Comparison of ENCODE assay signal across 28 cellular contexts in the genomic region with DNA sequence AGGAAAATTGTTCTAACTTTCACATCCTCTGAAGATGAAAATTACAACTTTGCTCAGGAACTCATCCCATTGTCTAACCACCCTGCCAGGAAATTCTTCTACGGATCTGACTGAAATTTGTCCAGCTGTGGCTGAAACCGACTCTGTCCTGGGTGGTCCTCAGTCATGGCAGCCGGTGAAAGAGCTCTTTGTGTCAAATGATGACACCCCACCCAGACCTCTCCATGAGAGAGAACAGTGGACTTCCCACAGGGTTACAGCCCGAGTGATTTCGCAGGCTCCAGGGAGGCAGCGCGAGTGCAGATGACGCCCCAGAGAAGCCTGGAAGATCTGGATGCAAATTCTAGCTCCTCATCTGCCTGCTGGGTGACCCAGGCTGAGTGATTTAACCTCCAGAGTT.
"Had no signal": no experiment of that assay in that cellular context is flagged by ENCODE, and none has a peak within 500 bp of the region (broad histone marks: within the 10 kb centered on the region; RNA-seq: fewer than 3 reads in every experiment).

No MANE protein-coding gene starts in this region.

- H3K27me3 ChIP-seq: brain microvascular endothelial cell, esophagus squamous epithelium had no signal

- ATAC-seq: activated CD4-positive, CD25-positive, alpha-beta regulatory T cell treated with anti-CD3 and anti-CD28 coated beads, Interleukin-2, amount 50 U/mL, for 24 hours; activated CD8-positive, alpha-beta T cell treated with anti-CD3 and anti-CD28 coated beads for 36 hours; activated T-cell treated with anti-CD3 and anti-CD28 coated beads, Interleukin-2, amount 50 U/mL, for 4 hours; activated T-helper 17 cell treated with anti-CD3 and anti-CD28 coated beads, Interleukin-2, amount 50 U/mL, for 72 hours; T-helper 17 cell had no signal

- DNase-seq: activated B cell treated with CpG ODN at 0.5 μM for 24 hours; activated CD4-positive, alpha-beta T cell treated with anti-CD3 and anti-CD28 coated beads for 48 hours; activated CD4-positive, alpha-beta T cell treated with anti-CD3 and anti-CD28 coated beads, Interleukin-2, amount 50 U/mL, for 1 hour; activated CD4-positive, alpha-beta T cell treated with anti-CD3 and anti-CD28 coated beads, Interleukin-2, amount 50 U/mL, for 48 hours; activated CD8-positive, alpha-beta memory T cell treated with anti-CD3 and anti-CD28 coated beads for 24 hours; activated CD8-positive, alpha-beta T cell treated with anti-CD3 and anti-CD28 coated beads for 36 hours; activated effector memory CD4-positive, alpha-beta T cell treated with Interleukin-2 at 50 U/mL for 16 hours; activated gamma-delta T cell treated with Interleukin-2 at 50 U/mL for 16 hours; activated naive CD4-positive, alpha-beta T cell treated with anti-CD3 and anti-CD28 coated beads, Interleukin-2, amount 50 U/mL, for 16 hours; activated naive CD4-positive, alpha-beta T cell treated with Interleukin-2 at 50 U/mL for 16 hours; activated T-cell treated with anti-CD3 and anti-CD28 coated beads, Interleukin-2, amount 50 U/mL, for 4 hours; amniotic stem cell; anterior cingulate cortex; brain microvascular endothelial cell; caudate nucleus; cortex of kidney; dermis blood vessel endothelial cell; effector CD4-positive, alpha-beta T cell; esophagus squamous epithelium; T-helper 1 cell; T-helper 17 cell; T1000; WERI-Rb-1 had no signal

- H3K27ac Mint-ChIP-seq: activated B cell treated with CpG ODN at 0.5 μM for 24 hours; activated CD8-positive, alpha-beta T cell treated with anti-CD3 and anti-CD28 coated beads for 36 hours; activated naive CD8-positive, alpha-beta T cell; activated T-helper 17 cell treated with anti-CD3 and anti-CD28 coated beads, Interleukin-2, amount 50 U/mL, for 72 hours; T-helper 17 cell; T-helper 2 cell treated with Interferon-gamma antibody and Interleukin-4, amounts not matched to agents 5 μg/mL and 100 μg/mL, for 36 hours had no signal

- H3K4me1 Mint-ChIP-seq: activated B cell treated with CpG ODN at 0.5 μM for 24 hours; activated T-helper 17 cell treated with anti-CD3 and anti-CD28 coated beads, Interleukin-2, amount 50 U/mL, for 72 hours had no signal

- H3K36me3 Mint-ChIP-seq: activated naive CD8-positive, alpha-beta T cell had no signal

- H3K4me3 ChIP-seq: esophagus squamous epithelium had no signal

- H3K27me3 Mint-ChIP-seq: activated CD8-positive, alpha-beta T cell treated with anti-CD3 and anti-CD28 coated beads for 36 hours; activated naive CD8-positive, alpha-beta T cell had no signal

- H3K4me1 ChIP-seq: esophagus squamous epithelium had no signal

- H3K36me3 ChIP-seq: brain microvascular endothelial cell, esophagus squamous epithelium, WERI-Rb-1 had no signal

- H3K27ac ChIP-seq: brain microvascular endothelial cell, epithelial cell of prostate, esophagus squamous epithelium, WERI-Rb-1 had no signal

- H3K4me3 Mint-ChIP-seq: activated B cell treated with CpG ODN at 0.5 μM for 24 hours; activated CD8-positive, alpha-beta T cell treated with anti-CD3 and anti-CD28 coated beads for 36 hours; activated naive CD8-positive, alpha-beta T cell; activated T-cell treated with anti-CD3 and anti-CD28 coated beads, Interleukin-2, amount 50 U/mL, for 4 hours; activated T-helper 17 cell treated with anti-CD3 and anti-CD28 coated beads, Interleukin-2, amount 50 U/mL, for 72 hours; T-helper 17 cell; T-helper 2 cell treated with Interferon-gamma antibody and Interleukin-4, amounts not matched to agents 5 μg/mL and 100 μg/mL, for 36 hours had no signal
